ENCODE assay signal across 24 cellular contexts in genomic region chr2:41546031-41546430, GRCh38.
"Had no signal": no experiment of that assay in that cellular context is flagged by ENCODE, and none has a peak within 500 bp of the region (broad histone marks: within the 10 kb centered on the region; RNA-seq: fewer than 3 reads in every experiment).

No MANE protein-coding gene starts in this region.

- H3K4me1 ChIP-seq: colonic mucosa, esophagus squamous epithelium, foreskin keratinocyte, gastrocnemius medialis, heart left ventricle had no signal

- H3K9me3 ChIP-seq: colonic mucosa, esophagus muscularis mucosa, esophagus squamous epithelium, gastrocnemius medialis, gastroesophageal sphincter, heart left ventricle, heart right ventricle had no signal

- H3K4me1 Mint-ChIP-seq: endodermal cell had no signal

- H3K27me3 Mint-ChIP-seq: dendritic cell treated with granulocyte-macrophage colony-stimulating factor and Interleukin-4, amounts not matched to agents 40 ng/mL and 50 ng/mL, for 4 days; effector memory CD8-positive, alpha-beta T cell had no signal

- H3K36me3 ChIP-seq: colonic mucosa, esophagus muscularis mucosa, esophagus squamous epithelium, gastrocnemius medialis, gastroesophageal sphincter, heart left ventricle, heart right ventricle had no signal

- DNase-seq: colonic mucosa; cortex of kidney; dermis blood vessel endothelial cell; dorsolateral prefrontal cortex; effector CD4-positive, alpha-beta T cell; effector CD8-positive, alpha-beta T cell; effector memory CD4-positive, alpha-beta T cell; effector memory CD8-positive, alpha-beta T cell; endodermal cell; erythroblast; esophagus squamous epithelium; foreskin fibroblast; foreskin keratinocyte; gastrocnemius medialis; glutamatergic neuron; head of caudate nucleus; heart left ventricle; heart right ventricle had no signal

- H3K4me3 Mint-ChIP-seq: dendritic cell treated with granulocyte-macrophage colony-stimulating factor and Interleukin-4, amounts not matched to agents 40 ng/mL and 50 ng/mL, for 4 days; effector memory CD8-positive, alpha-beta T cell; endodermal cell had no signal

- ATAC-seq: effector memory CD8-positive, alpha-beta T cell; esophagus mucosa; foreskin keratinocyte; gastrocnemius medialis; gastroesophageal sphincter; heart left ventricle; heart right ventricle had no signal

- H3K27me3 ChIP-seq: colonic mucosa, dorsolateral prefrontal cortex, esophagus muscularis mucosa, esophagus squamous epithelium, foreskin keratinocyte, gastrocnemius medialis, gastroesophageal sphincter, heart left ventricle, heart right ventricle had no signal

- H3K27ac Mint-ChIP-seq: dendritic cell treated with granulocyte-macrophage colony-stimulating factor and Interleukin-4, amounts not matched to agents 40 ng/mL and 50 ng/mL, for 4 days; effector memory CD8-positive, alpha-beta T cell; endodermal cell had no signal

- H3K27ac ChIP-seq: colonic mucosa, coronary artery, dorsolateral prefrontal cortex, epithelial cell of prostate, esophagus muscularis mucosa, esophagus squamous epithelium, foreskin keratinocyte, gastrocnemius medialis, gastroesophageal sphincter, heart left ventricle, heart right ventricle had no signal

- H3K9me3 Mint-ChIP-seq: effector memory CD8-positive, alpha-beta T cell; endodermal cell had no signal

- H3K4me3 ChIP-seq: colonic mucosa, coronary artery, dorsolateral prefrontal cortex, esophagus muscularis mucosa, esophagus squamous epithelium, gastrocnemius medialis, gastroesophageal sphincter, heart left ventricle, heart right ventricle had no signal
